Comparison of ENCODE assay signal across 8 cellular contexts in the genomic region with DNA sequence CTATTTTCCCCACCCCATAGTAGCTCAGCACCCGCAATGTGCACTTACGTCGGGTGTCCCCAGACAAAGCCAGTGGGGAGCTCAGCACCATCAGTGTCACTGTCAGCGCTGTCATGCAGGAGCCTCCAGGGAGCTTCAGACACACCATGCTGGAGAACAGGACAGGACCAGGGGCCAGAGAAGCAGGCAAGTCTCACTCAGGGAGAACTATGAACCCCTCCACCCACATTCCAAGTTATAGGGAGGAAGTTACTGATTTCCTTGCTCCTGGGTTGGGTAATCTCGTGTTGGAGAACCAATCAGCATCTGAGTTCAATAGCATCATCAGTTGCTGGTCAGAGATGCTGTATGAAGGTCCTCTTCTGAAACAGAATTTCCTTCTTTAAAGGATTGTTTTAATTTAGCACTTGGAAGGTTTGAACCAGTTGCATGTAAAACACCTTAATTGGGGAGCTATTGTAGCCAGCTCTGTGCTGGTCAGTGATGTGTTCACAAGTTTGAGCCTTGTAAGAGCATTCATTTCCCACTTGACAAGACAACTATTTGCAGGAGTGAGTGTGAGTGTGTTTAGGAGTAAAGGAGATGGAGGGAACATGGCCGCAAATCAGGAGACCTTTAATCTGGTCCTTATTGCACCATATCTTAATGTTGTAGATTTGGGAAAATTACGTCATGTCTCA. TPM values are rescaled to one million over a fixed set of nuclear protein-coding genes. Genes with fewer than 3 reads are reported as not detected.
DNase-seq lines count a peak whose midpoint lies in the region; ATAC-seq and TF ChIP-seq lines count a peak whose summit lies in the region.
"Not testable (repeated sequence)": the region's sequence is repeated elsewhere in the genome, so short reads cannot be mapped to it uniquely, and the experiment has no call there.

A gene (minus strand): TSS at position 254 of the 680 bp plus-strand sequence. CDS start 106 bp downstream, at position 148.

- not testable (repeated sequence) for H3K27ac ChIP-seq in ascending aorta; ovary; aorta (ENCODE audit: low read depth in 1 of 2, low read length in 2 of 2)

- intact Hi-C loops in ascending aorta (cut with DNase I): loop anchor here (5.0 kb wide), 1 partner anchor 62 kb away; no protein-coding TSS in a partner anchor
- intact Hi-C loops in left cardiac atrium (cut with DNase I): not testable (repeated sequence)
- intact Hi-C loops in ovary (cut with DNase I): loop anchor here in 1 of 4 donors (10.0 kb wide), 1 partner anchor 55 kb away; a partner anchor contains a TSS
- intact Hi-C loops in aorta (cut with DNase I): loop anchor here in 1 of 2 donors (10.0 kb wide), 1 partner anchor 65 kb away; no protein-coding TSS in a partner anchor

- not testable (repeated sequence) for TF ChIP-seq EP300 in ovary (IDR thresholded peaks at IDR 0.05)

- peak; percentile 36 for TF ChIP-seq POLR2A in GM15510 (IDR thresholded peaks at IDR 0.05; ENCODE audit: borderline replicate concordance, extremely low read depth, insufficient read length)
- TF ChIP-seq POLR2A in ovary (IDR thresholded peaks at IDR 0.05): not testable (repeated sequence)

- WGBS in ovary, 3 donors: 33 to 61% (median 34%) methylated on average over 7 of the region's 7 CpGs
- WGBS in aorta, 2 donors: 25 to 33% methylated on average over 7 of the region's 7 CpGs

- not testable (repeated sequence) for H3K27me3 ChIP-seq in ascending aorta; ovary; aorta (ENCODE audit: control insufficient read depth in 1 of 2, insufficient read depth in 2 of 2, low read length in 1 of 2)

- DNase-seq in T-helper 2 cell (peak in 3 of 5 experiments; percentile 5 to 57 (median 5)), left cardiac atrium (peak; percentile 28), ovary (peak in 1 of 5 donors; percentile 15), aorta (peak in 1 of 2 donors; percentile 75)
- DNase-seq in ascending aorta (ENCODE audit: low spot score in 2 of 2): not testable (repeated sequence)

- TF ChIP-seq CTCF in ascending aorta (IDR thresholded peaks at IDR 0.05); ovary (IDR thresholded peaks at IDR 0.05): not testable (repeated sequence)

- H3K9me3 ChIP-seq in ascending aorta; ovary; aorta (ENCODE audit: control insufficient read depth, low read length): not testable (repeated sequence)

- ATAC-seq in GM21717 (IDR thresholded peaks at IDR 0.05; ENCODE audit: unreplicated experiment) (peak; percentile 91), HG03457 (IDR thresholded peaks at IDR 0.05; ENCODE audit: unreplicated experiment) (peak; percentile 89), left cardiac atrium (peak; percentile 95 to 98), aorta (ENCODE audit: low FRiP score) (peak; percentile 95)

- H3K36me3 ChIP-seq in ascending aorta; ovary; aorta (ENCODE audit: control insufficient read depth in 1 of 2, insufficient read depth in 2 of 2, low read length in 1 of 2): not testable (repeated sequence)

- H3K4me1 ChIP-seq in ascending aorta; ovary (ENCODE audit: insufficient read depth); aorta (ENCODE audit: control insufficient read depth in 1 of 2, insufficient read depth in 2 of 2, low read length in 2 of 2): not testable (repeated sequence)

- H3K4me3 ChIP-seq in ascending aorta: peak within 1 kb of the TSS in 1 of 2 donors; percentile 42
- not testable (repeated sequence) for H3K4me3 ChIP-seq in ovary; aorta (ENCODE audit: low read length in 2 of 2)

RNA-seq across cellular contexts. Expression of the gene that starts here (rescaled TPM):
- total RNA-seq in ascending aorta (82.5 TPM), left cardiac atrium (10 to 100 TPM; 45.9 to 90.4 TPM), ovary (100 to 1,000 TPM in 2 of 7 donors, 10 to 100 TPM in 5; 16.4 to 136 (median 62.1) TPM), aorta (100 to 1,000 TPM; 142 to 157 TPM)
- polyA plus RNA-seq in ovary (10 to 100 TPM; 47.9 to 95.9 TPM), aorta (10 to 100 TPM; 18.5 to 85.1 TPM)
